Comparison of ENCODE assay signal across 8 cellular contexts in the genomic region with DNA sequence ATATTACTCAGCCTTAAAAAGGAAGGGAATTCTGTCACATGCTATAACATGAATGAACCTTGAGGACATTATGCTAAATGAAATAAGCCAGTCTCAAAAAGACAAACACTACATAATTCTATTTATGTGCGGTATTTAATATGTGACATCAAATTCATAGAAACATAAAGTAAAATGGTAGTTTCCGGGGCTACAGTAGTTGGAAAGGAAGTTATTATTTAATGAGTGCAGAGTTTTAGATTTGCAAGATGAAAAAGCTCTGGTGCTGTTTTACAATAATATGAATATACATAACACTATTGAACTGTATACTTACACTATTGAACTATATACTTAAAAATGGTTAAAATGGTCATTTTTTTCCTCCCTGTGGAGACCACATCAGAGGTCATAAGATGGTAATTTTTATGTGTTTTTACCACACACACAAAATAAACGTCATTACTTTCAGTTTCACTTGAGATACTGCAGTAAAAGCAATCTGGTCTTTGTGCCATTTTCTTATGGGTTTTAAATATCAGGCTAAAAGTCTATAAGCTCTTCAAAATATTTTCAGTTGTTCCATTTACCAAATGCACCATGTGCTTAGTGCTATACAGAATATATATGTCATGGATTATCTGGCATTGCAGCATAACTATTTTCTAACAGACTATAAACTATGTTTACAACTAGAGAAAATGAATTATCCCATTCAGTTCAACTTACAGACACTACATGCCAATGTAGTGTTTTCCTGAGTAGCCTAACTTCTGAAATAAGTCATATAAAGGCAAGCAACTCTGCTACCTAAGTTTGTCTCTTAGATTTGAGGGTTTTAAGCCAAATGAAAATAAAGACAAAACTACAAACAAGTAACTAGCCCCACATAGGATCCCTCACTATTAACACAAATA.
A peak's percentile ranks its signal among the peaks of the same experiment; 100 is the strongest.
DNase-seq lines count a peak whose midpoint lies in the region; ATAC-seq and TF ChIP-seq lines count a peak whose summit lies in the region.
"Had no signal": no experiment of that assay in that cellular context is flagged by ENCODE, and none has a peak within 500 bp of the region (broad histone marks: within the 10 kb centered on the region; RNA-seq: fewer than 3 reads in every experiment).

No MANE protein-coding gene starts in this region.

- peak in 1 of 2 experiments; percentile 43 for DNase-seq in SJSA1 (ENCODE audit: low read depth in 1 of 2, low spot score in 2 of 2)
- peak; percentile 61 for DNase-seq in fibroblast of mammary gland (ENCODE audit: low read depth)
- DNase-seq in stimulated activated naive B cell treated with anti-CD40 and anti-IgM and Interleukin-4, amounts not matched to agents 10 μg/mL and 1 μg/mL and 100 μg/mL, for 72 hours: no peak
- no peak for DNase-seq in putamen (ENCODE audit: low spot score)
- DNase-seq in amygdala (lab: John Stamatoyannopoulos, UW): no peak
- DNase-seq: NCI-H1436 treated with DMSO at 0.1 percent for 48 hours had no signal

- no peak for TF ChIP-seq CTCF in fibroblast of mammary gland (conservative IDR thresholded peaks at IDR 0.05; ENCODE audit: control insufficient read depth, insufficient read depth, low read depth, low read length)

- no peaks in the 10 kb centered on the region for H3K9me3 ChIP-seq in SJSA1 (replicated peaks)

- no peaks in the 10 kb centered on the region for H3K9me3 Mint-ChIP-seq in stimulated activated naive B cell treated with anti-CD40 and anti-IgM and Interleukin-4, amounts not matched to agents 10 μg/mL and 1 μg/mL and 100 μg/mL, for 72 hours

- H3K4me1 Mint-ChIP-seq in stimulated activated naive B cell treated with anti-CD40 and anti-IgM and Interleukin-4, amounts not matched to agents 10 μg/mL and 1 μg/mL and 100 μg/mL, for 72 hours: peaks cover 11 to 31% of the 10 kb centered on the region in 2 donors

- H3K27me3 Mint-ChIP-seq in stimulated activated naive B cell treated with anti-CD40 and anti-IgM and Interleukin-4, amounts not matched to agents 10 μg/mL and 1 μg/mL and 100 μg/mL, for 72 hours: no peaks in the 10 kb centered on the region

- H3K27me3 ChIP-seq in SJSA1 (replicated peaks): no peaks in the 10 kb centered on the region

- peak overlapping the region; percentile 1; the same call in 1 of the 2 replicates for H3K4me3 ChIP-seq in SJSA1
- no peak overlapping the region for H3K4me3 ChIP-seq in fibroblast of mammary gland (ENCODE audit: control insufficient read depth, low read depth, low read length)

- H3K4me3 Mint-ChIP-seq in stimulated activated naive B cell treated with anti-CD40 and anti-IgM and Interleukin-4, amounts not matched to agents 10 μg/mL and 1 μg/mL and 100 μg/mL, for 72 hours: peak overlapping the region in 1 of 2 donors; percentile 11

- H3K36me3 Mint-ChIP-seq in stimulated activated naive B cell treated with anti-CD40 and anti-IgM and Interleukin-4, amounts not matched to agents 10 μg/mL and 1 μg/mL and 100 μg/mL, for 72 hours: peaks cover 15 to 16% of the 10 kb centered on the region in 2 donors

- H3K4me1 ChIP-seq in SJSA1 (replicated peaks): peaks cover 6% of the 10 kb centered on the region

- ATAC-seq in GM19463 (IDR thresholded peaks at IDR 0.05; ENCODE audit: unreplicated experiment): peak; percentile 47
- peak; percentile 51 to 53 for ATAC-seq in stimulated activated naive B cell treated with anti-CD40 and anti-IgM and Interleukin-4, amounts not matched to agents 10 μg/mL and 1 μg/mL and 100 μg/mL, for 72 hours (replicated peaks)
- ATAC-seq in GM18517 (IDR thresholded peaks at IDR 0.05; ENCODE audit: unreplicated experiment): no peak

- peak overlapping the region; percentile 14 for H3K27ac Mint-ChIP-seq in stimulated activated naive B cell treated with anti-CD40 and anti-IgM and Interleukin-4, amounts not matched to agents 10 μg/mL and 1 μg/mL and 100 μg/mL, for 72 hours

- H3K36me3 ChIP-seq in SJSA1: peaks cover 11% of the 10 kb centered on the region; the same call in 1 of the 2 replicates

- peak overlapping the region; percentile 14 for H3K27ac ChIP-seq in SJSA1
